ENCODE assay signal across 13 cellular contexts in the genomic region with DNA sequence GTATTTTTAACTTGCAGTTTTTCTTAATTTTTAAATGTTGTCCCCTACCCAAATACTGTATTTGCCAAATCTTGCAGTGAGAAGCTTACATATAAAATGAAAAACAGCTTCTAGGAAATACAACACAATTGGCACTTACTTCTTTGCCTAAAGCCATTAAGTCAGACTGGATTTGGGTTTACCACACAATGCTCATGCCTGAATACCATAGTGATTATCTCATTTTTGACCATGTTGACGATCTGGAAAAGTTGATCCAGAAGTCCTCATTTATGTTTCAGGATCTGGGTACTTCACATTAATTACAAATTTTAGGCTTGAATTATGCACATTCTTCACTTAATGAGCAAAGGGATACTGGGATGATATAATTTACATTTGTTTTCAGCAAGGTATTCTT. TPM values are rescaled to one million over a fixed set of nuclear protein-coding genes. Genes with fewer than 3 reads are reported as not detected.
DNase-seq lines count a peak whose midpoint lies in the region; ATAC-seq and TF ChIP-seq lines count a peak whose summit lies in the region.
"Had no signal": no experiment of that assay in that cellular context is flagged by ENCODE, and none has a peak within 500 bp of the region (broad histone marks: within the 10 kb centered on the region; RNA-seq: fewer than 3 reads in every experiment).

No MANE protein-coding gene starts in this region.

- no peak for DNase-seq in CD8-positive, alpha-beta T cell
- DNase-seq in M059J (ENCODE audit: low read depth) (peak; percentile 60), natural killer cell (no peak), lower lobe of right lung (no peak), mucosa of descending colon (no peak), dedifferentiated amniotic fluid mesenchymal stem cell (ENCODE audit: extremely low spot score) (no peak)
- no peak for DNase-seq in central memory CD8-positive, alpha-beta T cell (ENCODE audit: low spot score in 2 of 2)
- DNase-seq in stimulated activated CD8-positive, alpha-beta memory T cell treated with anti-CD3 and anti-CD28 coated beads, Interleukin-4, amount 100 ng/mL, for 48 hours: no peak
- DNase-seq: activated CD4-positive, alpha-beta T cell treated with anti-CD3 and anti-CD28 coated beads, Interleukin-2, amount 50 U/mL, for 4 hours; anterior cingulate cortex; MV-4-11; NCI-H524 had no signal

- H3K27ac ChIP-seq in CD8-positive, alpha-beta T cell (ENCODE audit: low read depth, low read length): no peak overlapping the region
- no peak overlapping the region for H3K27ac ChIP-seq in lower lobe of right lung
- H3K27ac ChIP-seq: HL-60 had no signal

- H3K36me3 ChIP-seq in CD8-positive, alpha-beta T cell (ENCODE audit: insufficient read depth, low read length): peaks cover 31% of the 10 kb centered on the region
- H3K36me3 ChIP-seq in lower lobe of right lung (peaks cover 52% of the 10 kb centered on the region), mucosa of descending colon (ENCODE audit: low read depth) (peaks cover 8% of the 10 kb centered on the region)

- intact Hi-C loops in CD8-positive, alpha-beta T cell (cut with DNase I, micrococcal nuclease): loop anchor here (1.0 to 10.0 kb wide), 9 partner anchors 33 to 1915 kb away; a partner anchor contains a TSS
- intact Hi-C loops in natural killer cell (cut with micrococcal nuclease): no loop called here
- intact Hi-C loops in lower lobe of right lung (cut with DNase I): no loop called here
- intact Hi-C loops in mucosa of descending colon (cut with DNase I, micrococcal nuclease): no loop called here

- no peak for TF ChIP-seq CTCF in CD8-positive, alpha-beta T cell (IDR thresholded peaks at IDR 0.05)
- no peak for TF ChIP-seq CTCF in natural killer cell (IDR thresholded peaks at IDR 0.05)
- no peak for TF ChIP-seq CTCF in lower lobe of right lung (IDR thresholded peaks at IDR 0.05)
- no peak for TF ChIP-seq CTCF in mucosa of descending colon (IDR thresholded peaks at IDR 0.05)

- peak overlapping the region; percentile 99 for H3K4me3 Mint-ChIP-seq in CD8-positive, alpha-beta T cell
- H3K4me3 Mint-ChIP-seq in central memory CD8-positive, alpha-beta T cell: peak overlapping the region; percentile 36
- H3K4me3 Mint-ChIP-seq in natural killer cell: peak overlapping the region; percentile 92

- peaks cover 49% of the 10 kb centered on the region for H3K4me1 Mint-ChIP-seq in CD8-positive, alpha-beta T cell (ENCODE audit: low read depth)
- H3K4me1 Mint-ChIP-seq in central memory CD8-positive, alpha-beta T cell: peaks cover 39% of the 10 kb centered on the region
- H3K4me1 Mint-ChIP-seq in natural killer cell: peaks cover 43 to 49% of the 10 kb centered on the region in 2 donors

- H3K27me3 ChIP-seq in CD8-positive, alpha-beta T cell (ENCODE audit: insufficient read depth, low read length): no peaks in the 10 kb centered on the region
- no peaks in the 10 kb centered on the region for H3K27me3 ChIP-seq in lower lobe of right lung (ENCODE audit: low read depth)

- H3K9me3 ChIP-seq in CD8-positive, alpha-beta T cell (ENCODE audit: low read length): no peaks in the 10 kb centered on the region
- H3K9me3 ChIP-seq in lower lobe of right lung: no peaks in the 10 kb centered on the region
- H3K9me3 ChIP-seq in mucosa of descending colon: no peaks in the 10 kb centered on the region

- H3K4me3 ChIP-seq in CD8-positive, alpha-beta T cell (ENCODE audit: low read depth, low read length): no peak overlapping the region
- H3K4me3 ChIP-seq in lower lobe of right lung (no peak overlapping the region), mucosa of descending colon (no peak overlapping the region)

- no peak overlapping the region for H3K27ac Mint-ChIP-seq in CD8-positive, alpha-beta T cell
- no peak overlapping the region for H3K27ac Mint-ChIP-seq in central memory CD8-positive, alpha-beta T cell (ENCODE audit: low read depth)
- peak overlapping the region; percentile 95 to 98 for H3K27ac Mint-ChIP-seq in natural killer cell

- H3K9me3 Mint-ChIP-seq in CD8-positive, alpha-beta T cell: no peaks in the 10 kb centered on the region
- H3K9me3 Mint-ChIP-seq in central memory CD8-positive, alpha-beta T cell: no peaks in the 10 kb centered on the region
- H3K9me3 Mint-ChIP-seq in natural killer cell: no peaks in the 10 kb centered on the region

- peaks cover 26% of the 10 kb centered on the region for H3K4me1 ChIP-seq in CD8-positive, alpha-beta T cell (ENCODE audit: insufficient read depth, low read length)
- peaks cover 20% of the 10 kb centered on the region for H3K4me1 ChIP-seq in lower lobe of right lung
- peaks cover 6% of the 10 kb centered on the region for H3K4me1 ChIP-seq in mucosa of descending colon (ENCODE audit: low read depth)

- CTCF ChIA-PET in CD8-positive, alpha-beta T cell (lab: Charles Lee): interaction anchor here (1.4 to 2.7 kb wide), 2 partner anchors 18 to 33 kb away, joined by 3 to 10 read pairs; no protein-coding TSS in a partner anchor

- POLR2A ChIA-PET in CD8-positive, alpha-beta T cell (lab: Charles Lee): no interaction called here

- peaks cover 54% of the 10 kb centered on the region for H3K36me3 Mint-ChIP-seq in CD8-positive, alpha-beta T cell
- peaks cover 57% of the 10 kb centered on the region for H3K36me3 Mint-ChIP-seq in central memory CD8-positive, alpha-beta T cell (ENCODE audit: insufficient read depth)
- H3K36me3 Mint-ChIP-seq in natural killer cell: peaks cover 15% of the 10 kb centered on the region

- H3K27me3 Mint-ChIP-seq in CD8-positive, alpha-beta T cell (ENCODE audit: low read depth): no peaks in the 10 kb centered on the region
- no peaks in the 10 kb centered on the region for H3K27me3 Mint-ChIP-seq in central memory CD8-positive, alpha-beta T cell
- no peaks in the 10 kb centered on the region for H3K27me3 Mint-ChIP-seq in natural killer cell (ENCODE audit: low read depth in 2 of 2)

- ATAC-seq in CD8-positive, alpha-beta T cell: no peak
- ATAC-seq in central memory CD8-positive, alpha-beta T cell (replicated peaks; ENCODE audit: extremely low read depth, poor library complexity, severe bottlenecking): no peak
- ATAC-seq in natural killer cell: no peak
- no peak for ATAC-seq in lower lobe of right lung
- no peak for ATAC-seq in mucosa of descending colon

RNA-seq across cellular contexts. Expression of a gene that starts 2.4 kb away (rescaled TPM):
- total RNA-seq in CD8-positive, alpha-beta T cell: 10 to 100 TPM; 50.3 to 55.0 TPM
- total RNA-seq in M059J (2014; rRNA removed; shearing (Covaris generic)): 26.8 and 27.5 TPM in 2 replicates
- total RNA-seq in natural killer cell (10 to 100 TPM; 49.8 to 62.3 (median 52.6) TPM), lower lobe of right lung (29.3 TPM), mucosa of descending colon (10 to 100 TPM; 35.4 to 41.6 (median 35.8) TPM)

RNA-seq across cellular contexts. Expression of a gene that starts 34.2 kb away (rescaled TPM):
- total RNA-seq in CD8-positive, alpha-beta T cell: 1 to 10 TPM; 4.9 to 5.3 TPM
- total RNA-seq in M059J (2014; rRNA removed; shearing (Covaris generic)): 9.4 and 18.4 TPM in 2 replicates
- total RNA-seq in natural killer cell: 10 to 100 TPM in 2 of 3 donors, 1 to 10 TPM in 1; 10.0 to 13.1 (median 10.9) TPM
- total RNA-seq in lower lobe of right lung: 10.3 TPM
- total RNA-seq in mucosa of descending colon: 10 to 100 TPM; 20.4 to 45.1 (median 20.4) TPM

Comparison
In these comparisons a context has a peak if more than half of its experiments do, and no peak if none do; other contexts are left out.
1. H3K27ac Mint-ChIP-seq: peak in natural killer cell (2 of 2); none in CD8-positive, alpha-beta T cell (single experiment) and central memory CD8-positive, alpha-beta T cell (single experiment).
2. H3K4me3 Mint-ChIP-seq: peak in every context shown above with its lines; median percentile 99 in CD8-positive, alpha-beta T cell; 92 in natural killer cell; 36 in central memory CD8-positive, alpha-beta T cell.
3. intact Hi-C loops: an anchor here in CD8-positive, alpha-beta T cell (1.0 to 10.0 kb wide); none called in natural killer cell, lower lobe of right lung and mucosa of descending colon.